ENCODE assay signal across 1 cellular context in the genomic region with DNA sequence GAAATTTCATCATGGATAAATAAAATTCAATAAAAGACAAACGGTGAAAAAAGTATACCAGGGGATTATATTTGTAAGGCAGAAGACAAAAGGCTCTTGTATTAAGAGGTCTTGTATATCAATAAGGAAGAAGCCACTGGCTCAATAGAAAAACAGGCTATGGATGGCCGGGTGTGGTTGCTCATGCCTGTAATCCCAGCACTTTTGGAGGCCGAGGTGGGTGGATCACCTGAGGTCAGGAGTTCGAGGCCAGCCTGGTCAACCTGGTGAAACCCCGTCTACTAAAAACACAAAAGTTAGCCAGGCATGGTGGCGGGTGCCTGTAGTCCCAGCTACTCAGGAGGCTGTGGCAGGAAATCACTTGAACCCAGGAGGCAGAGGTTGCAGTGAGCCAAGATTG. TPM values are rescaled to one million over a fixed set of nuclear protein-coding genes. Genes with fewer than 3 reads are reported as not detected.
"Had no signal": no experiment of that assay in that cellular context is flagged by ENCODE, and none has a peak within 500 bp of the region (broad histone marks: within the 10 kb centered on the region; RNA-seq: fewer than 3 reads in every experiment).

No MANE protein-coding gene starts in this region.

RNA-seq across cellular contexts. Expression of gene CCL28, which starts 10.9 kb away (rescaled TPM):
- total RNA-seq: ascending aorta had no signal
